1 cellular context compared by ENCODE assay signal in the genomic region with DNA sequence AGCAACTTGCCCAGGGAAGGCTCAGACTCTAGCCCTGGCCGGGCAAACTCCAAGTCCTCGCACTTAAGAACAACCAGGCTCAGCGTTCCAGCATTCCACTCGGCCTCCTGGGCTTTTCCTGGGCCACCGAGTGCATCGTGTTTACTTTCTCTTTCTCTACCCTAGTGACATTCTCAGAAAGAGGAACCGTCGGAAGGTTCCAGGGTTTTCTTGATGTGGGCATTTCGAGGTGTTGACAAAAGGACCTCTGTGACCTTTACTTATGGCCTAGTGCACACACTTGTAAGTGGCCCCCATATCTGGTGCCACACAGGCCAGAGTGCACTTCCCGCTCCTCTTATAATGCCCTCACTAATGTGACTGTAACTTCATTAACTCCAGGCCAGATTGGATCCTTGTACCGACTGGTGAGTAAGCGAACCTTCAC.
TF ChIP-seq lines count a peak whose summit lies in the region.

No MANE protein-coding gene starts in this region.

TF ChIP-seq in HepG2, 621 proteins besides CTCF, POLR2A, EP300 and RAD21 (continued from another document and continues in another):
- TF ChIP-seq, protein P1, sequence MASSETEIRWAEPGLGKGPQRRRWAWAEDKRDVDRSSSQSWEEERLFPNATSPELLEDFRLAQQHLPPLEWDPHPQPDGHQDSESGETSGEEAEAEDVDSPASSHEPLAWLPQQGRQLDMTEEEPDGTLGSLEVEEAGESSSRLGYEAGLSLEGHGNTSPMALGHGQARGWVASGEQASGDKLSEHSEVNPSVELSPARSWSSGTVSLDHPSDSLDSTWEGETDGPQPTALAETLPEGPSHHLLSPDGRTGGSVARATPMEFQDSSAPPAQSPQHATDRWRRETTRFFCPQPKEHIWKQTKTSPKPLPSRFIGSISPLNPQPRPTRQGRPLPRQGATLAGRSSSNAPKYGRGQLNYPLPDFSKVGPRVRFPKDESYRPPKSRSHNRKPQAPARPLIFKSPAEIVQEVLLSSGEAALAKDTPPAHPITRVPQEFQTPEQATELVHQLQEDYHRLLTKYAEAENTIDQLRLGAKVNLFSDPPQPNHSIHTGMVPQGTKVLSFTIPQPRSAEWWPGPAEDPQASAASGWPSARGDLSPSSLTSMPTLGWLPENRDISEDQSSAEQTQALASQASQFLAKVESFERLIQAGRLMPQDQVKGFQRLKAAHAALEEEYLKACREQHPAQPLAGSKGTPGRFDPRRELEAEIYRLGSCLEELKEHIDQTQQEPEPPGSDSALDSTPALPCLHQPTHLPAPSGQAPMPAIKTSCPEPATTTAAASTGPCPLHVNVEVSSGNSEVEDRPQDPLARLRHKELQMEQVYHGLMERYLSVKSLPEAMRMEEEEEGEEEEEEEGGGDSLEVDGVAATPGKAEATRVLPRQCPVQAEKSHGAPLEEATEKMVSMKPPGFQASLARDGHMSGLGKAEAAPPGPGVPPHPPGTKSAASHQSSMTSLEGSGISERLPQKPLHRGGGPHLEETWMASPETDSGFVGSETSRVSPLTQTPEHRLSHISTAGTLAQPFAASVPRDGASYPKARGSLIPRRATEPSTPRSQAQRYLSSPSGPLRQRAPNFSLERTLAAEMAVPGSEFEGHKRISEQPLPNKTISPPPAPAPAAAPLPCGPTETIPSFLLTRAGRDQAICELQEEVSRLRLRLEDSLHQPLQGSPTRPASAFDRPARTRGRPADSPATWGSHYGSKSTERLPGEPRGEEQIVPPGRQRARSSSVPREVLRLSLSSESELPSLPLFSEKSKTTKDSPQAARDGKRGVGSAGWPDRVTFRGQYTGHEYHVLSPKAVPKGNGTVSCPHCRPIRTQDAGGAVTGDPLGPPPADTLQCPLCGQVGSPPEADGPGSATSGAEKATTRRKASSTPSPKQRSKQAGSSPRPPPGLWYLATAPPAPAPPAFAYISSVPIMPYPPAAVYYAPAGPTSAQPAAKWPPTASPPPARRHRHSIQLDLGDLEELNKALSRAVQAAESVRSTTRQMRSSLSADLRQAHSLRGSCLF (CRISPR knock-in tag; IDR thresholded peaks at IDR 0.05; ENCODE audit: borderline replicate concordance) = no peak
- no peak for TF ChIP-seq ARNT2 (CRISPR knock-in tag; IDR thresholded peaks at IDR 0.05; ENCODE audit: low read depth)
- 0 out of 2 replicates have a peak, but pooled peaks have one; percentile 5 for TF ChIP-seq ZNF12 (CRISPR knock-in tag; IDR thresholded peaks at IDR 0.05)
- TF ChIP-seq, protein P2, sequence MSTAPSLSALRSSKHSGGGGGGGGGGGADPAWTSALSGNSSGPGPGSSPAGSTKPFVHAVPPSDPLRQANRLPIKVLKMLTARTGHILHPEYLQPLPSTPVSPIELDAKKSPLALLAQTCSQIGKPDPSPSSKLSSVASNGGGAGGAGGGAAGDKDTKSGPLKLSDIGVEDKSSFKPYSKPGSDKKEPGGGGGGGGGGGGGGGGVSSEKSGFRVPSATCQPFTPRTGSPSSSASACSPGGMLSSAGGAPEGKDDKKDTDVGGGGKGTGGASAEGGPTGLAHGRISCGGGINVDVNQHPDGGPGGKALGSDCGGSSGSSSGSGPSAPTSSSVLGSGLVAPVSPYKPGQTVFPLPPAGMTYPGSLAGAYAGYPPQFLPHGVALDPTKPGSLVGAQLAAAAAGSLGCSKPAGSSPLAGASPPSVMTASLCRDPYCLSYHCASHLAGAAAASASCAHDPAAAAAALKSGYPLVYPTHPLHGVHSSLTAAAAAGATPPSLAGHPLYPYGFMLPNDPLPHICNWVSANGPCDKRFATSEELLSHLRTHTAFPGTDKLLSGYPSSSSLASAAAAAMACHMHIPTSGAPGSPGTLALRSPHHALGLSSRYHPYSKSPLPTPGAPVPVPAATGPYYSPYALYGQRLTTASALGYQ (CRISPR knock-in tag; IDR thresholded peaks at IDR 0.05) = no peak; the same call in 1 of the 2 replicates
- no peak for TF ChIP-seq ZNF20 (CRISPR knock-in tag; IDR thresholded peaks at IDR 0.05)
- no peak for TF ChIP-seq SETDB1 (CRISPR knock-in tag; IDR thresholded peaks at IDR 0.05; ENCODE audit: borderline replicate concordance)
- TF ChIP-seq, protein P3, sequence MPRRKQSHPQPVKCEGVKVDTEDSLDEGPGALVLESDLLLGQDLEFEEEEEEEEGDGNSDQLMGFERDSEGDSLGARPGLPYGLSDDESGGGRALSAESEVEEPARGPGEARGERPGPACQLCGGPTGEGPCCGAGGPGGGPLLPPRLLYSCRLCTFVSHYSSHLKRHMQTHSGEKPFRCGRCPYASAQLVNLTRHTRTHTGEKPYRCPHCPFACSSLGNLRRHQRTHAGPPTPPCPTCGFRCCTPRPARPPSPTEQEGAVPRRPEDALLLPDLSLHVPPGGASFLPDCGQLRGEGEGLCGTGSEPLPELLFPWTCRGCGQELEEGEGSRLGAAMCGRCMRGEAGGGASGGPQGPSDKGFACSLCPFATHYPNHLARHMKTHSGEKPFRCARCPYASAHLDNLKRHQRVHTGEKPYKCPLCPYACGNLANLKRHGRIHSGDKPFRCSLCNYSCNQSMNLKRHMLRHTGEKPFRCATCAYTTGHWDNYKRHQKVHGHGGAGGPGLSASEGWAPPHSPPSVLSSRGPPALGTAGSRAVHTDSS (CRISPR knock-in tag; conservative IDR thresholded peaks at IDR 0.05) = no peak
- TF ChIP-seq NR2F2 (IDR thresholded peaks at IDR 0.05; ENCODE audit: borderline replicate concordance, low read depth) = peak; percentile 90
- TF ChIP-seq SOX5 (CRISPR knock-in tag; IDR thresholded peaks at IDR 0.05; ENCODE audit: borderline replicate concordance) = peak; percentile 20; the same call in 1 of the 2 replicates
- 0 out of 2 replicates have a peak, but pooled peaks have one; percentile 17 for TF ChIP-seq ATF7-NPFF (CRISPR knock-in tag; IDR thresholded peaks at IDR 0.05; ENCODE audit: low read depth)
- TF ChIP-seq EZH2 (conservative IDR thresholded peaks at IDR 0.05; ENCODE audit: low read depth, low read length) = no peak
- no peak for TF ChIP-seq SSRP1 (CRISPR knock-in tag; IDR thresholded peaks at IDR 0.05)
- TF ChIP-seq CEBPB (IDR thresholded peaks at IDR 0.05; ENCODE audit: borderline replicate concordance, low read depth, low read length) = no peak
- TF ChIP-seq HDAC6 (IDR thresholded peaks at IDR 0.05; ENCODE audit: low read depth, low read length) = no peak
- peak; percentile 51 for TF ChIP-seq PHF8 (CRISPR knock-in tag; IDR thresholded peaks at IDR 0.05)
- TF ChIP-seq KDM3A (CRISPR knock-in tag; IDR thresholded peaks at IDR 0.05; ENCODE audit: low read depth) = no peak
- TF ChIP-seq ZNF432 (CRISPR knock-in tag; IDR thresholded peaks at IDR 0.05; ENCODE audit: borderline replicate concordance) = no peak
- TF ChIP-seq ZSCAN20 (CRISPR knock-in tag; IDR thresholded peaks at IDR 0.05; ENCODE audit: borderline replicate concordance) = no peak
- TF ChIP-seq, protein P4, sequence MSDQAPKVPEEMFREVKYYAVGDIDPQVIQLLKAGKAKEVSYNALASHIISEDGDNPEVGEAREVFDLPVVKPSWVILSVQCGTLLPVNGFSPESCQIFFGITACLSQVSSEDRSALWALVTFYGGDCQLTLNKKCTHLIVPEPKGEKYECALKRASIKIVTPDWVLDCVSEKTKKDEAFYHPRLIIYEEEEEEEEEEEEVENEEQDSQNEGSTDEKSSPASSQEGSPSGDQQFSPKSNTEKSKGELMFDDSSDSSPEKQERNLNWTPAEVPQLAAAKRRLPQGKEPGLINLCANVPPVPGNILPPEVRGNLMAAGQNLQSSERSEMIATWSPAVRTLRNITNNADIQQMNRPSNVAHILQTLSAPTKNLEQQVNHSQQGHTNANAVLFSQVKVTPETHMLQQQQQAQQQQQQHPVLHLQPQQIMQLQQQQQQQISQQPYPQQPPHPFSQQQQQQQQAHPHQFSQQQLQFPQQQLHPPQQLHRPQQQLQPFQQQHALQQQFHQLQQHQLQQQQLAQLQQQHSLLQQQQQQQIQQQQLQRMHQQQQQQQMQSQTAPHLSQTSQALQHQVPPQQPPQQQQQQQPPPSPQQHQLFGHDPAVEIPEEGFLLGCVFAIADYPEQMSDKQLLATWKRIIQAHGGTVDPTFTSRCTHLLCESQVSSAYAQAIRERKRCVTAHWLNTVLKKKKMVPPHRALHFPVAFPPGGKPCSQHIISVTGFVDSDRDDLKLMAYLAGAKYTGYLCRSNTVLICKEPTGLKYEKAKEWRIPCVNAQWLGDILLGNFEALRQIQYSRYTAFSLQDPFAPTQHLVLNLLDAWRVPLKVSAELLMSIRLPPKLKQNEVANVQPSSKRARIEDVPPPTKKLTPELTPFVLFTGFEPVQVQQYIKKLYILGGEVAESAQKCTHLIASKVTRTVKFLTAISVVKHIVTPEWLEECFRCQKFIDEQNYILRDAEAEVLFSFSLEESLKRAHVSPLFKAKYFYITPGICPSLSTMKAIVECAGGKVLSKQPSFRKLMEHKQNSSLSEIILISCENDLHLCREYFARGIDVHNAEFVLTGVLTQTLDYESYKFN (CRISPR knock-in tag; conservative IDR thresholded peaks at IDR 0.05) = peak; percentile 68
- TF ChIP-seq GATA4 (IDR thresholded peaks at IDR 0.05; ENCODE audit: borderline replicate concordance, low read depth) = no peak
- TF ChIP-seq ZFP36 (IDR thresholded peaks at IDR 0.05; ENCODE audit: borderline replicate concordance, low read depth, low read length, partially characterized antibody) = no peak
- TF ChIP-seq TP53 (CRISPR knock-in tag; conservative IDR thresholded peaks at IDR 0.05) = peak; percentile 87; the same call in 1 of the 2 replicates
- 0 out of 2 replicates have a peak, but pooled peaks have one; percentile 32 for TF ChIP-seq ZNF24 (IDR thresholded peaks at IDR 0.05)
- TF ChIP-seq GTF2F1 (IDR thresholded peaks at IDR 0.05; ENCODE audit: low read length) = no peak
- no peak for TF ChIP-seq MZF1 (CRISPR knock-in tag; IDR thresholded peaks at IDR 0.05; ENCODE audit: borderline replicate concordance)
- TF ChIP-seq, protein P5, sequence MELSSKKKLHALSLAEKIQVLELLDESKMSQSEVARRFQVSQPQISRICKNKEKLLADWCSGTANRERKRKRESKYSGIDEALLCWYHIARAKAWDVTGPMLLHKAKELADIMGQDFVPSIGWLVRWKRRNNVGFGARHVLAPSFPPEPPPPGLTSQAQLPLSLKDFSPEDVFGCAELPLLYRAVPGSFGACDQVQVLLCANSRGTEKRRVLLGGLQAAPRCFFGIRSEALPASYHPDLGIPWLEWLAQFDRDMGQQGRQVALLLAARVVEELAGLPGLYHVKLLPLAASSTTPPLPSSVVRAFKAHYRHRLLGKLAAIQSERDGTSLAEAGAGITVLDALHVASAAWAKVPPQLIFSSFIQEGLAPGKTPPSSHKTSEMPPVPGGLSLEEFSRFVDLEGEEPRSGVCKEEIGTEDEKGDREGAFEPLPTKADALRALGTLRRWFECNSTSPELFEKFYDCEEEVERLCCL (CRISPR knock-in tag; IDR thresholded peaks at IDR 0.05; ENCODE audit: borderline replicate concordance) = no peak
- no peak for TF ChIP-seq AGO2 (optimal IDR thresholded peaks at IDR 0.05; ENCODE audit: low read depth, low read length)
- no peak for TF ChIP-seq ZKSCAN1 (IDR thresholded peaks at IDR 0.05; ENCODE audit: low read length)
- TF ChIP-seq, protein P6, sequence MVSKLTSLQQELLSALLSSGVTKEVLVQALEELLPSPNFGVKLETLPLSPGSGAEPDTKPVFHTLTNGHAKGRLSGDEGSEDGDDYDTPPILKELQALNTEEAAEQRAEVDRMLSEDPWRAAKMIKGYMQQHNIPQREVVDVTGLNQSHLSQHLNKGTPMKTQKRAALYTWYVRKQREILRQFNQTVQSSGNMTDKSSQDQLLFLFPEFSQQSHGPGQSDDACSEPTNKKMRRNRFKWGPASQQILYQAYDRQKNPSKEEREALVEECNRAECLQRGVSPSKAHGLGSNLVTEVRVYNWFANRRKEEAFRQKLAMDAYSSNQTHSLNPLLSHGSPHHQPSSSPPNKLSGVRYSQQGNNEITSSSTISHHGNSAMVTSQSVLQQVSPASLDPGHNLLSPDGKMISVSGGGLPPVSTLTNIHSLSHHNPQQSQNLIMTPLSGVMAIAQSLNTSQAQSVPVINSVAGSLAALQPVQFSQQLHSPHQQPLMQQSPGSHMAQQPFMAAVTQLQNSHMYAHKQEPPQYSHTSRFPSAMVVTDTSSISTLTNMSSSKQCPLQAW (CRISPR knock-in tag; IDR thresholded peaks at IDR 0.05) = 0 out of 2 replicates have a peak, but pooled peaks have one; percentile 32
- 0 out of 2 replicates have a peak, but pooled peaks have one; percentile 20 for TF ChIP-seq POLR2G (IDR thresholded peaks at IDR 0.05; ENCODE audit: low read depth, low read length)
- TF ChIP-seq, protein P7, sequence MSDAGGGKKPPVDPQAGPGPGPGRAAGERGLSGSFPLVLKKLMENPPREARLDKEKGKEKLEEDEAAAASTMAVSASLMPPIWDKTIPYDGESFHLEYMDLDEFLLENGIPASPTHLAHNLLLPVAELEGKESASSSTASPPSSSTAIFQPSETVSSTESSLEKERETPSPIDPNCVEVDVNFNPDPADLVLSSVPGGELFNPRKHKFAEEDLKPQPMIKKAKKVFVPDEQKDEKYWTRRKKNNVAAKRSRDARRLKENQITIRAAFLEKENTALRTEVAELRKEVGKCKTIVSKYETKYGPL (CRISPR knock-in tag; IDR thresholded peaks at IDR 0.05) = no peak
- TF ChIP-seq, protein P8, sequence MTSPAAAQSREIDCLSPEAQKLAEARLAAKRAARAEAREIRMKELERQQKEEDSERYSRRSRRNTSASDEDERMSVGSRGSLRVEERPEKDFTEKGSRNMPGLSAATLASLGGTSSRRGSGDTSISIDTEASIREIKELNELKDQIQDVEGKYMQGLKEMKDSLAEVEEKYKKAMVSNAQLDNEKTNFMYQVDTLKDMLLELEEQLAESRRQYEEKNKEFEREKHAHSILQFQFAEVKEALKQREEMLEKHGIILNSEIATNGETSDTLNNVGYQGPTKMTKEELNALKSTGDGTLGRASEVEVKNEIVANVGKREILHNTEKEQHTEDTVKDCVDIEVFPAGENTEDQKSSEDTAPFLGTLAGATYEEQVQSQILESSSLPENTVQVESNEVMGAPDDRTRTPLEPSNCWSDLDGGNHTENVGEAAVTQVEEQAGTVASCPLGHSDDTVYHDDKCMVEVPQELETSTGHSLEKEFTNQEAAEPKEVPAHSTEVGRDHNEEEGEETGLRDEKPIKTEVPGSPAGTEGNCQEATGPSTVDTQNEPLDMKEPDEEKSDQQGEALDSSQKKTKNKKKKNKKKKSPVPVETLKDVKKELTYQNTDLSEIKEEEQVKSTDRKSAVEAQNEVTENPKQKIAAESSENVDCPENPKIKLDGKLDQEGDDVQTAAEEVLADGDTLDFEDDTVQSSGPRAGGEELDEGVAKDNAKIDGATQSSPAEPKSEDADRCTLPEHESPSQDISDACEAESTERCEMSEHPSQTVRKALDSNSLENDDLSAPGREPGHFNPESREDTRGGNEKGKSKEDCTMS (CRISPR knock-in tag; conservative IDR thresholded peaks at IDR 0.05) = no peak
